Comparison of ENCODE assay signal across 27 cellular contexts in genomic region chr10:70846795-70847194, GRCh38.
"Had no signal": no experiment of that assay in that cellular context is flagged by ENCODE, and none has a peak within 500 bp of the region (broad histone marks: within the 10 kb centered on the region; RNA-seq: fewer than 3 reads in every experiment).

No MANE protein-coding gene starts in this region.

- DNase-seq: activated CD4-positive, alpha-beta T cell treated with anti-CD3 and anti-CD28 coated beads for 48 hours; activated CD4-positive, CD25-positive, alpha-beta regulatory T cell; activated naive CD4-positive, alpha-beta T cell treated with Interleukin-2 at 50 U/mL for 16 hours; activated naive CD8-positive, alpha-beta T cell treated with anti-CD3 and anti-CD28 coated beads, Interleukin-2, amount 10 ng/mL, durations not matched to agents 7 days and 5 days; activated T-cell treated with anti-CD3 and anti-CD28 coated beads, Interleukin-2, amount 50 U/mL, for 4 hours; effector memory CD8-positive, alpha-beta T cell; gastrocnemius medialis; left ventricle myocardium superior; mammary epithelial cell; ovary; psoas muscle; stimulated activated CD4-positive, alpha-beta T cell treated with anti-CD3 and anti-CD28 coated beads, Interleukin-12 subunit alpha, Interleukin-12 subunit beta, amount 100 ng/mL, for 4 hours; stimulated activated CD4-positive, alpha-beta T cell treated with anti-CD3 and anti-CD28 coated beads, Interleukin-4, amount 100 ng/mL, for 4 hours; stomach had no signal

- H3K36me3 ChIP-seq: gastrocnemius medialis, ovary had no signal

- H3K27ac Mint-ChIP-seq: activated naive CD8-positive, alpha-beta T cell treated with anti-CD3 and anti-CD28 coated beads, Interleukin-2, amount 10 ng/mL, durations not matched to agents 7 days and 5 days; effector memory CD8-positive, alpha-beta T cell; mesothelial cell of epicardium; T-helper 2 cell treated with Interferon-gamma antibody and Interleukin-4, amounts not matched to agents 5 μg/mL and 100 μg/mL, for 36 hours had no signal

- FAIRE-seq: colon, endothelial cell of umbilical vein, TTC549 had no signal

- H3K9me3 Mint-ChIP-seq: activated T-cell treated with anti-CD3 and anti-CD28 coated beads, Interleukin-2, amount 50 U/mL, for 4 hours; central memory CD8-positive, alpha-beta T cell; effector memory CD8-positive, alpha-beta T cell; natural killer cell treated with Interleukin-12 subunit alpha and Interleukin-12 subunit beta and Interleukin-15 and Interleukin-18, amount 100 ng/mL, for 72 hours; T-helper 2 cell treated with Interferon-gamma antibody and Interleukin-4, amounts not matched to agents 5 μg/mL and 100 μg/mL, for 36 hours had no signal

- H3K4me3 ChIP-seq: esophagus muscularis mucosa, gastrocnemius medialis, ovary, psoas muscle, right atrium auricular region, stomach, suprapubic skin, tibial nerve had no signal

- H3K27me3 Mint-ChIP-seq: activated naive CD8-positive, alpha-beta T cell treated with anti-CD3 and anti-CD28 coated beads, Interleukin-2, amount 10 ng/mL, durations not matched to agents 7 days and 5 days; central memory CD8-positive, alpha-beta T cell; effector memory CD8-positive, alpha-beta T cell; natural killer cell treated with Interleukin-12 subunit alpha and Interleukin-12 subunit beta and Interleukin-15 and Interleukin-18, amount 100 ng/mL, for 72 hours had no signal

- H3K27me3 ChIP-seq: esophagus muscularis mucosa, gastrocnemius medialis, neutrophil, ovary, right atrium auricular region, stomach, suprapubic skin, tibial nerve had no signal

- ATAC-seq: activated T-cell treated with anti-CD3 and anti-CD28 coated beads, Interleukin-2, amount 50 U/mL, for 4 hours; effector memory CD8-positive, alpha-beta T cell; gastrocnemius medialis; left ventricle myocardium superior; natural killer cell treated with Interleukin-12 subunit alpha and Interleukin-12 subunit beta and Interleukin-15 and Interleukin-18, amount 100 ng/mL, for 72 hours; psoas muscle; SK-N-SH treated with all-trans-retinoic acid at 6 μM for 48 hours had no signal

- H3K27ac ChIP-seq: esophagus muscularis mucosa, gastrocnemius medialis, neutrophil, ovary, psoas muscle, right atrium auricular region, stomach, suprapubic skin, tibial nerve had no signal

- H3K9me3 ChIP-seq: esophagus muscularis mucosa, gastrocnemius medialis, neutrophil, ovary, psoas muscle, right atrium auricular region, stomach, suprapubic skin, tibial nerve had no signal

- H3K4me1 ChIP-seq: right atrium auricular region had no signal

- H3K4me3 Mint-ChIP-seq: activated naive CD8-positive, alpha-beta T cell treated with anti-CD3 and anti-CD28 coated beads, Interleukin-2, amount 10 ng/mL, durations not matched to agents 7 days and 5 days; activated T-cell treated with anti-CD3 and anti-CD28 coated beads, Interleukin-2, amount 50 U/mL, for 4 hours; central memory CD8-positive, alpha-beta T cell; effector memory CD8-positive, alpha-beta T cell; mesothelial cell of epicardium; natural killer cell treated with Interleukin-12 subunit alpha and Interleukin-12 subunit beta and Interleukin-15 and Interleukin-18, amount 100 ng/mL, for 72 hours; T-helper 2 cell treated with Interferon-gamma antibody and Interleukin-4, amounts not matched to agents 5 μg/mL and 100 μg/mL, for 36 hours had no signal
